1 cellular context compared by ENCODE assay signal in the genomic region with DNA sequence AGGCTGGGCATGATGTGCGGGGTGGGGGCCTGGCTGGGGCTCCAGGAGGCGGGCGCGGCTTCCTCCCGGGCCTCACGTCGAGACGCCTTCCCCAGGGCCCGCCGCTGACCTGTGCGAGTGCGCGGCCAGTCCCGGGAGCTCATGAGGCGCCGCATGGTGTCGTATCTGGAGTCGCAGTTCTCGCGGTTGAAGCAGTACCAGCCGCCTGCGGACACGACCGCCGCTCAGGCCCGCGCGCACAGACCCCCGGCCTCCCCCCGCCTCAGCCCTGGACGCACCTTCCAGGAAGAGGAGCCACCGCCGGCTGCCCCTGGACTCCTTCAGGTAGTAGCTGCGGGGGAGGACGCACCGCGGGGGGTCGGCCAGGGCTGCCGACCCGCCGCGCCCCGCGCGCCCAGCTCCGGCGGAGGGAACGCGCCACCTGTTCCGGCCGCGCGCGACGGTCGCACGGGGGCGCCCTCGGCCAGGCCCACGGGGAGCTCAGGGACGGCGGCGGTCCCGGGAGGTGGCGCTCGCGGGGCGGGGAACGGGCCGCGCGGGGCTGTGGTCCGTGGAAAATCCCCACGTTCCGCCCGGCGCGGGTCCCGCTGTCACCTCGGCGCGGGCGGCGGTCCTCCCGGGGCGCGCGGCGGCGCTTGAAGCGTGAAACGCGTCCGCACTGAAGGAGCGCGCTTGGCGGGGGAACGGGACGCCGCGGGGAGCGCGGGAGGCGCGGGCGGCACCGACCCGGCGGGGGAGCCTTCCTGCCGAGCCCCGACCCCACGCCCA.
TF ChIP-seq lines count a peak whose summit lies in the region.

No MANE protein-coding gene starts in this region.

TF ChIP-seq in K562, 482 proteins besides CTCF, POLR2A, EP300 and RAD21 (continued from another document and continues in another):
- TF ChIP-seq, protein P1, sequence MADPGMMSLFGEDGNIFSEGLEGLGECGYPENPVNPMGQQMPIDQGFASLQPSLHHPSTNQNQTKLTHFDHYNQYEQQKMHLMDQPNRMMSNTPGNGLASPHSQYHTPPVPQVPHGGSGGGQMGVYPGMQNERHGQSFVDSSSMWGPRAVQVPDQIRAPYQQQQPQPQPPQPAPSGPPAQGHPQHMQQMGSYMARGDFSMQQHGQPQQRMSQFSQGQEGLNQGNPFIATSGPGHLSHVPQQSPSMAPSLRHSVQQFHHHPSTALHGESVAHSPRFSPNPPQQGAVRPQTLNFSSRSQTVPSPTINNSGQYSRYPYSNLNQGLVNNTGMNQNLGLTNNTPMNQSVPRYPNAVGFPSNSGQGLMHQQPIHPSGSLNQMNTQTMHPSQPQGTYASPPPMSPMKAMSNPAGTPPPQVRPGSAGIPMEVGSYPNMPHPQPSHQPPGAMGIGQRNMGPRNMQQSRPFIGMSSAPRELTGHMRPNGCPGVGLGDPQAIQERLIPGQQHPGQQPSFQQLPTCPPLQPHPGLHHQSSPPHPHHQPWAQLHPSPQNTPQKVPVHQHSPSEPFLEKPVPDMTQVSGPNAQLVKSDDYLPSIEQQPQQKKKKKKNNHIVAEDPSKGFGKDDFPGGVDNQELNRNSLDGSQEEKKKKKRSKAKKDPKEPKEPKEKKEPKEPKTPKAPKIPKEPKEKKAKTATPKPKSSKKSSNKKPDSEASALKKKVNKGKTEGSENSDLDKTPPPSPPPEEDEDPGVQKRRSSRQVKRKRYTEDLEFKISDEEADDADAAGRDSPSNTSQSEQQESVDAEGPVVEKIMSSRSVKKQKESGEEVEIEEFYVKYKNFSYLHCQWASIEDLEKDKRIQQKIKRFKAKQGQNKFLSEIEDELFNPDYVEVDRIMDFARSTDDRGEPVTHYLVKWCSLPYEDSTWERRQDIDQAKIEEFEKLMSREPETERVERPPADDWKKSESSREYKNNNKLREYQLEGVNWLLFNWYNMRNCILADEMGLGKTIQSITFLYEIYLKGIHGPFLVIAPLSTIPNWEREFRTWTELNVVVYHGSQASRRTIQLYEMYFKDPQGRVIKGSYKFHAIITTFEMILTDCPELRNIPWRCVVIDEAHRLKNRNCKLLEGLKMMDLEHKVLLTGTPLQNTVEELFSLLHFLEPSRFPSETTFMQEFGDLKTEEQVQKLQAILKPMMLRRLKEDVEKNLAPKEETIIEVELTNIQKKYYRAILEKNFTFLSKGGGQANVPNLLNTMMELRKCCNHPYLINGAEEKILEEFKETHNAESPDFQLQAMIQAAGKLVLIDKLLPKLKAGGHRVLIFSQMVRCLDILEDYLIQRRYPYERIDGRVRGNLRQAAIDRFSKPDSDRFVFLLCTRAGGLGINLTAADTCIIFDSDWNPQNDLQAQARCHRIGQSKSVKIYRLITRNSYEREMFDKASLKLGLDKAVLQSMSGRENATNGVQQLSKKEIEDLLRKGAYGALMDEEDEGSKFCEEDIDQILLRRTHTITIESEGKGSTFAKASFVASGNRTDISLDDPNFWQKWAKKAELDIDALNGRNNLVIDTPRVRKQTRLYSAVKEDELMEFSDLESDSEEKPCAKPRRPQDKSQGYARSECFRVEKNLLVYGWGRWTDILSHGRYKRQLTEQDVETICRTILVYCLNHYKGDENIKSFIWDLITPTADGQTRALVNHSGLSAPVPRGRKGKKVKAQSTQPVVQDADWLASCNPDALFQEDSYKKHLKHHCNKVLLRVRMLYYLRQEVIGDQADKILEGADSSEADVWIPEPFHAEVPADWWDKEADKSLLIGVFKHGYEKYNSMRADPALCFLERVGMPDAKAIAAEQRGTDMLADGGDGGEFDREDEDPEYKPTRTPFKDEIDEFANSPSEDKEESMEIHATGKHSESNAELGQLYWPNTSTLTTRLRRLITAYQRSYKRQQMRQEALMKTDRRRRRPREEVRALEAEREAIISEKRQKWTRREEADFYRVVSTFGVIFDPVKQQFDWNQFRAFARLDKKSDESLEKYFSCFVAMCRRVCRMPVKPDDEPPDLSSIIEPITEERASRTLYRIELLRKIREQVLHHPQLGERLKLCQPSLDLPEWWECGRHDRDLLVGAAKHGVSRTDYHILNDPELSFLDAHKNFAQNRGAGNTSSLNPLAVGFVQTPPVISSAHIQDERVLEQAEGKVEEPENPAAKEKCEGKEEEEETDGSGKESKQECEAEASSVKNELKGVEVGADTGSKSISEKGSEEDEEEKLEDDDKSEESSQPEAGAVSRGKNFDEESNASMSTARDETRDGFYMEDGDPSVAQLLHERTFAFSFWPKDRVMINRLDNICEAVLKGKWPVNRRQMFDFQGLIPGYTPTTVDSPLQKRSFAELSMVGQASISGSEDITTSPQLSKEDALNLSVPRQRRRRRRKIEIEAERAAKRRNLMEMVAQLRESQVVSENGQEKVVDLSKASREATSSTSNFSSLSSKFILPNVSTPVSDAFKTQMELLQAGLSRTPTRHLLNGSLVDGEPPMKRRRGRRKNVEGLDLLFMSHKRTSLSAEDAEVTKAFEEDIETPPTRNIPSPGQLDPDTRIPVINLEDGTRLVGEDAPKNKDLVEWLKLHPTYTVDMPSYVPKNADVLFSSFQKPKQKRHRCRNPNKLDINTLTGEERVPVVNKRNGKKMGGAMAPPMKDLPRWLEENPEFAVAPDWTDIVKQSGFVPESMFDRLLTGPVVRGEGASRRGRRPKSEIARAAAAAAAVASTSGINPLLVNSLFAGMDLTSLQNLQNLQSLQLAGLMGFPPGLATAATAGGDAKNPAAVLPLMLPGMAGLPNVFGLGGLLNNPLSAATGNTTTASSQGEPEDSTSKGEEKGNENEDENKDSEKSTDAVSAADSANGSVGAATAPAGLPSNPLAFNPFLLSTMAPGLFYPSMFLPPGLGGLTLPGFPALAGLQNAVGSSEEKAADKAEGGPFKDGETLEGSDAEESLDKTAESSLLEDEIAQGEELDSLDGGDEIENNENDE (IDR thresholded peaks at IDR 0.05; ENCODE audit: low read depth, low read length), result no peak
- no peak for TF ChIP-seq ASH1L (IDR thresholded peaks at IDR 0.05; ENCODE audit: borderline replicate concordance, low read depth, partially characterized antibody)
- TF ChIP-seq ZNF280A (IDR thresholded peaks at IDR 0.05; ENCODE audit: low read depth, partially characterized antibody), result no peak
- TF ChIP-seq IFI16 (CRISPR knock-in tag; IDR thresholded peaks at IDR 0.05), result no peak
- TF ChIP-seq ZNF561 (CRISPR knock-in tag; conservative IDR thresholded peaks at IDR 0.05), result no peak
- TF ChIP-seq PCBP1 (IDR thresholded peaks at IDR 0.05; ENCODE audit: low read depth, low read length, poor library complexity, severe bottlenecking), result peak; percentile 60
- TF ChIP-seq SMAD4 (CRISPR knock-in tag; conservative IDR thresholded peaks at IDR 0.05), result peak; percentile 84
- TF ChIP-seq, protein P2, sequence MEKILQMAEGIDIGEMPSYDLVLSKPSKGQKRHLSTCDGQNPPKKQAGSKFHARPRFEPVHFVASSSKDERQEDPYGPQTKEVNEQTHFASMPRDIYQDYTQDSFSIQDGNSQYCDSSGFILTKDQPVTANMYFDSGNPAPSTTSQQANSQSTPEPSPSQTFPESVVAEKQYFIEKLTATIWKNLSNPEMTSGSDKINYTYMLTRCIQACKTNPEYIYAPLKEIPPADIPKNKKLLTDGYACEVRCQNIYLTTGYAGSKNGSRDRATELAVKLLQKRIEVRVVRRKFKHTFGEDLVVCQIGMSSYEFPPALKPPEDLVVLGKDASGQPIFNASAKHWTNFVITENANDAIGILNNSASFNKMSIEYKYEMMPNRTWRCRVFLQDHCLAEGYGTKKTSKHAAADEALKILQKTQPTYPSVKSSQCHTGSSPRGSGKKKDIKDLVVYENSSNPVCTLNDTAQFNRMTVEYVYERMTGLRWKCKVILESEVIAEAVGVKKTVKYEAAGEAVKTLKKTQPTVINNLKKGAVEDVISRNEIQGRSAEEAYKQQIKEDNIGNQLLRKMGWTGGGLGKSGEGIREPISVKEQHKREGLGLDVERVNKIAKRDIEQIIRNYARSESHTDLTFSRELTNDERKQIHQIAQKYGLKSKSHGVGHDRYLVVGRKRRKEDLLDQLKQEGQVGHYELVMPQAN (IDR thresholded peaks at IDR 0.05; ENCODE audit: borderline replicate concordance), result no peak
- TF ChIP-seq ZFP91 (CRISPR knock-in tag; IDR thresholded peaks at IDR 0.05), result no peak
- TF ChIP-seq CHCHD3 (CRISPR knock-in tag; IDR thresholded peaks at IDR 0.05), result no peak
- TF ChIP-seq ZNF24 (IDR thresholded peaks at IDR 0.05), result peak; percentile 65; the same call in 1 of the 2 replicates
- TF ChIP-seq, protein P3, sequence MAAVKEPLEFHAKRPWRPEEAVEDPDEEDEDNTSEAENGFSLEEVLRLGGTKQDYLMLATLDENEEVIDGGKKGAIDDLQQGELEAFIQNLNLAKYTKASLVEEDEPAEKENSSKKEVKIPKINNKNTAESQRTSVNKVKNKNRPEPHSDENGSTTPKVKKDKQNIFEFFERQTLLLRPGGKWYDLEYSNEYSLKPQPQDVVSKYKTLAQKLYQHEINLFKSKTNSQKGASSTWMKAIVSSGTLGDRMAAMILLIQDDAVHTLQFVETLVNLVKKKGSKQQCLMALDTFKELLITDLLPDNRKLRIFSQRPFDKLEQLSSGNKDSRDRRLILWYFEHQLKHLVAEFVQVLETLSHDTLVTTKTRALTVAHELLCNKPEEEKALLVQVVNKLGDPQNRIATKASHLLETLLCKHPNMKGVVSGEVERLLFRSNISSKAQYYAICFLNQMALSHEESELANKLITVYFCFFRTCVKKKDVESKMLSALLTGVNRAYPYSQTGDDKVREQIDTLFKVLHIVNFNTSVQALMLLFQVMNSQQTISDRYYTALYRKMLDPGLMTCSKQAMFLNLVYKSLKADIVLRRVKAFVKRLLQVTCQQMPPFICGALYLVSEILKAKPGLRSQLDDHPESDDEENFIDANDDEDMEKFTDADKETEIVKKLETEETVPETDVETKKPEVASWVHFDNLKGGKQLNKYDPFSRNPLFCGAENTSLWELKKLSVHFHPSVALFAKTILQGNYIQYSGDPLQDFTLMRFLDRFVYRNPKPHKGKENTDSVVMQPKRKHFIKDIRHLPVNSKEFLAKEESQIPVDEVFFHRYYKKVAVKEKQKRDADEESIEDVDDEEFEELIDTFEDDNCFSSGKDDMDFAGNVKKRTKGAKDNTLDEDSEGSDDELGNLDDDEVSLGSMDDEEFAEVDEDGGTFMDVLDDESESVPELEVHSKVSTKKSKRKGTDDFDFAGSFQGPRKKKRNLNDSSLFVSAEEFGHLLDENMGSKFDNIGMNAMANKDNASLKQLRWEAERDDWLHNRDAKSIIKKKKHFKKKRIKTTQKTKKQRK (IDR thresholded peaks at IDR 0.05; ENCODE audit: borderline replicate concordance, low read depth, low read length), result no peak
- TF ChIP-seq RFX1 (IDR thresholded peaks at IDR 0.05), result no peak
- TF ChIP-seq PPARD (CRISPR knock-in tag; IDR thresholded peaks at IDR 0.05), result no peak
- no peak for TF ChIP-seq MTA2 (IDR thresholded peaks at IDR 0.05; ENCODE audit: low read depth)
- no peak for TF ChIP-seq ZNF165 (CRISPR knock-in tag; IDR thresholded peaks at IDR 0.05; ENCODE audit: borderline replicate concordance)
- 0 out of 2 replicates have a peak, but pooled peaks have one; percentile 38 for TF ChIP-seq ZBTB1 (CRISPR knock-in tag; IDR thresholded peaks at IDR 0.05; ENCODE audit: borderline replicate concordance, low read depth)
- TF ChIP-seq, protein P4, sequence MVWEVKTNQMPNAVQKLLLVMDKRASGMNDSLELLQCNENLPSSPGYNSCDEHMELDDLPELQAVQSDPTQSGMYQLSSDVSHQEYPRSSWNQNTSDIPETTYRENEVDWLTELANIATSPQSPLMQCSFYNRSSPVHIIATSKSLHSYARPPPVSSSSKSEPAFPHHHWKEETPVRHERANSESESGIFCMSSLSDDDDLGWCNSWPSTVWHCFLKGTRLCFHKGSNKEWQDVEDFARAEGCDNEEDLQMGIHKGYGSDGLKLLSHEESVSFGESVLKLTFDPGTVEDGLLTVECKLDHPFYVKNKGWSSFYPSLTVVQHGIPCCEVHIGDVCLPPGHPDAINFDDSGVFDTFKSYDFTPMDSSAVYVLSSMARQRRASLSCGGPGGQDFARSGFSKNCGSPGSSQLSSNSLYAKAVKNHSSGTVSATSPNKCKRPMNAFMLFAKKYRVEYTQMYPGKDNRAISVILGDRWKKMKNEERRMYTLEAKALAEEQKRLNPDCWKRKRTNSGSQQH (CRISPR knock-in tag; IDR thresholded peaks at IDR 0.05), result no peak
- TF ChIP-seq E2F1 (CRISPR knock-in tag; IDR thresholded peaks at IDR 0.05), result no peak
- no peak for TF ChIP-seq CREM (IDR thresholded peaks at IDR 0.05; ENCODE audit: low read depth)
- no peak for TF ChIP-seq RBM22 (IDR thresholded peaks at IDR 0.05; ENCODE audit: low read depth, low read length, poor library complexity, severe bottlenecking)
- no peak for TF ChIP-seq KAT8 (IDR thresholded peaks at IDR 0.05; ENCODE audit: low read depth)
- TF ChIP-seq ZNF23 (CRISPR knock-in tag; IDR thresholded peaks at IDR 0.05), result no peak
- no peak for TF ChIP-seq HDAC6 (IDR thresholded peaks at IDR 0.05; ENCODE audit: low read depth, low read length)
- no peak for TF ChIP-seq PTRF (tag; IDR thresholded peaks at IDR 0.05)
- no peak for TF ChIP-seq ZEB2 (IDR thresholded peaks at IDR 0.05)
- no peak for TF ChIP-seq YBX1 (IDR thresholded peaks at IDR 0.05)
- TF ChIP-seq MCM2 (IDR thresholded peaks at IDR 0.05; ENCODE audit: low read depth), result no peak
- no peak for TF ChIP-seq MECOM (CRISPR knock-in tag; IDR thresholded peaks at IDR 0.05)
- TF ChIP-seq RBM17 (IDR thresholded peaks at IDR 0.05; ENCODE audit: borderline replicate concordance, low read depth, low read length), result no peak
- no peak for TF ChIP-seq PHF20 (IDR thresholded peaks at IDR 0.05; ENCODE audit: partially characterized antibody)
- TF ChIP-seq CBFB (CRISPR knock-in tag; IDR thresholded peaks at IDR 0.05), result no peak
- no peak for TF ChIP-seq ZNF785 (CRISPR knock-in tag; IDR thresholded peaks at IDR 0.05)
- no peak for TF ChIP-seq SUPT5H (IDR thresholded peaks at IDR 0.05)
